In the genomic region with DNA sequence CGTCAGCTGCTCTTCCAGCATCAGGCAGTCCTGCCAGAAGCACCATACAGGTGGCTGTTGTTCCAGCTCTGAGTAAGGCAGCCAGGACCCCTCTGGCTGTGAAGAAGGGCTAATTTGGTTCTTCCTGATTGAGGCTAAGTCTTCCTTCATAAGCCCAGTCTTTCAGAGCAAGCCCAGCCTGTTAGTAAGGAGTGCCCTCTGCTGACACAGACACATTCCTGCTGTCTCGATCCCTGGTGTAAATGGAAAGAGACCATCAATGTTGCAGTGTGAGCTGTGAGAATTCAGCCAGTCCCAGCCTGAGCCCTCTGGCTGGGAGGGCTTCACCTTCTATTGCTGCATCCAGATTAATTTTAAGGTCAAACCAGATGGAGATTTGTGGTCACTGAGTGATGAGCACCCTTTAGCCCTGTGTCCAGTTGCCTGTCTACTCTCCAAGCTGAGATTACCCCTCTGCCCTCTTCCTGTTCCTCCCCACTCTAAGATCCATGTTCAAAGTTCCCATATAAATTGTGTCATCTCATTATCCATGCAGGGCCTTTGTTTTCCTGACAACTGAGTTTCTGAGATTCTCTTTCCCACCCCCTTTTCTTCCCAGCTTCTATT, we compare ENCODE assay signal across 8 cellular contexts. TPM values are rescaled to one million over a fixed set of nuclear protein-coding genes. Genes with fewer than 3 reads are reported as not detected.
A peak's percentile ranks its signal among the peaks of the same experiment; 100 is the strongest.
DNase-seq lines count a peak whose midpoint lies in the region; ATAC-seq, FAIRE-seq and TF ChIP-seq lines count a peak whose summit lies in the region.

No MANE protein-coding gene starts in this region.

- H3K9me3 Mint-ChIP-seq in activated CD8-positive, alpha-beta memory T cell treated with anti-CD3 and anti-CD28 coated beads, Interleukin-2, amount 10 ng/mL, durations not matched to agents 7 days and 5 days (ENCODE audit: low read depth): no peaks in the 10 kb centered on the region
- no peaks in the 10 kb centered on the region for H3K9me3 Mint-ChIP-seq in activated T-cell treated with anti-CD3 and anti-CD28 coated beads, Interleukin-2, amount 50 U/mL, for 24 hours

- FAIRE-seq in HepG2 (lab: Jason Lieb, UNC): no peak

- WGBS in HepG2 (ENCODE audit: low lambda C conversion rate): 13% methylated on average over 1 of the region's 2 CpGs

- in situ Hi-C loops in brain microvascular endothelial cell (cut with HindIII; ENCODE audit: low pct_ligation_motif_present, low sequenced_read_pairs) (no loop called here), HepG2 (cut with HindIII; ENCODE audit: extremely low pct_ligation_motif_present, low pct_unique_long_range_greater_than_20kb) (loop anchor here (10.0 kb wide), 1 partner anchor 74 kb away; no protein-coding TSS in a partner anchor)

- no peak overlapping the region for H3K4me2 ChIP-seq in HepG2 (ENCODE audit: low read depth, low read length)

- H3K27me3 ChIP-seq in brain microvascular endothelial cell (replicated peaks) (no peaks in the 10 kb centered on the region), HepG2 (ENCODE audit: control insufficient read depth in 1 of 2, insufficient read depth in 2 of 2, low read length in 2 of 2) (no peaks in the 10 kb centered on the region), BE2C (no peaks in the 10 kb centered on the region)

- H4K20me1 ChIP-seq in HepG2 (ENCODE audit: insufficient read depth, low read length): no peaks in the 10 kb centered on the region

- no peak overlapping the region for H3K4me3 Mint-ChIP-seq in activated CD8-positive, alpha-beta memory T cell treated with anti-CD3 and anti-CD28 coated beads, Interleukin-2, amount 10 ng/mL, durations not matched to agents 7 days and 5 days
- no peak overlapping the region for H3K4me3 Mint-ChIP-seq in activated T-cell treated with anti-CD3 and anti-CD28 coated beads, Interleukin-2, amount 50 U/mL, for 24 hours

- no TSS peak for BruUV-seq in HepG2 (replicated peaks; lab: Mats Ljungman, UMichigan)

- intact Hi-C loops in HepG2 (cut with micrococcal nuclease; ENCODE audit: unreplicated experiment): loop anchor here (1.0 kb wide), 1 partner anchor 70 kb away; no protein-coding TSS in a partner anchor

- H3K9me3 ChIP-seq in HepG2 (ENCODE audit: low read length): no peaks in the 10 kb centered on the region
- H3K9me3 ChIP-seq in BE2C: no peaks in the 10 kb centered on the region

- H3K36me3 ChIP-seq in brain microvascular endothelial cell (replicated peaks): no peaks in the 10 kb centered on the region
- H3K36me3 ChIP-seq in HepG2 (replicated peaks in 1 of 2; ENCODE audit: control insufficient read depth in 1 of 2, insufficient read depth in 2 of 2, low read length in 2 of 2): no peaks in the 10 kb centered on the region
- no peaks in the 10 kb centered on the region for H3K36me3 ChIP-seq in BE2C

- no peaks in the 10 kb centered on the region for H3K4me1 Mint-ChIP-seq in activated CD8-positive, alpha-beta memory T cell treated with anti-CD3 and anti-CD28 coated beads, Interleukin-2, amount 10 ng/mL, durations not matched to agents 7 days and 5 days
- no peaks in the 10 kb centered on the region for H3K4me1 Mint-ChIP-seq in activated T-cell treated with anti-CD3 and anti-CD28 coated beads, Interleukin-2, amount 50 U/mL, for 24 hours (ENCODE audit: low read depth)

- peak; percentile 32 for DNase-seq in EL
- peak; percentile 82 for DNase-seq in NAMALWA (ENCODE audit: low spot score)
- DNase-seq in brain microvascular endothelial cell: no peak
- peak; percentile 13 for DNase-seq in HepG2 (ENCODE audit: low spot score)
- no peak for DNase-seq in BE2C
- no peak for DNase-seq in activated CD8-positive, alpha-beta memory T cell treated with anti-CD3 and anti-CD28 coated beads, Interleukin-2, amount 10 ng/mL, durations not matched to agents 7 days and 5 days
- DNase-seq in activated T-cell treated with anti-CD3 and anti-CD28 coated beads, Interleukin-2, amount 50 U/mL, for 24 hours: no peak

- TF ChIP-seq CTCF in brain microvascular endothelial cell (IDR thresholded peaks at IDR 0.05; ENCODE audit: low read depth, low read length, missing control alignments) (peak; percentile 77), HepG2 (CRISPR knock-in tag; IDR thresholded peaks at IDR 0.05) (peak; percentile 65), BE2C (IDR thresholded peaks at IDR 0.05; ENCODE audit: low read depth, low read length) (no peak; the same call in 1 of the 2 replicates)

- no peak for TF ChIP-seq POLR2A in HepG2 (IDR thresholded peaks at IDR 0.05; ENCODE audit: insufficient read depth in 1 of 2, low read depth in 2 of 2, low read length in 2 of 2)

- H3K36me3 Mint-ChIP-seq in activated CD8-positive, alpha-beta memory T cell treated with anti-CD3 and anti-CD28 coated beads, Interleukin-2, amount 10 ng/mL, durations not matched to agents 7 days and 5 days: no peaks in the 10 kb centered on the region
- H3K36me3 Mint-ChIP-seq in activated T-cell treated with anti-CD3 and anti-CD28 coated beads, Interleukin-2, amount 50 U/mL, for 24 hours (ENCODE audit: low read depth): no peaks in the 10 kb centered on the region

- POLR2A ChIA-PET in HepG2 (lab: Yijun Ruan, JAX): no interaction called here

- H3K4me1 ChIP-seq in HepG2 (ENCODE audit: insufficient read depth, low read length) (no peaks in the 10 kb centered on the region), BE2C (no peaks in the 10 kb centered on the region)

- CTCF ChIA-PET in HepG2 (lab: Yijun Ruan, JAX; ENCODE audit: low intra/inter-chr PET ratio, low total read pairs): no interaction called here
- CTCF ChIA-PET in activated CD8-positive, alpha-beta memory T cell treated with anti-CD3 and anti-CD28 coated beads, Interleukin-2, amount 10 ng/mL, durations not matched to agents 7 days and 5 days (lab: Charles Lee): no interaction called here

- H3K4me3 ChIP-seq in brain microvascular endothelial cell (ENCODE audit: low read depth, low read length): no peak overlapping the region
- H3K4me3 ChIP-seq in HepG2 (replicated peaks in 1 of 3; ENCODE audit: insufficient read depth in 1 of 3, low read depth in 2 of 3, low read length in 3 of 3): no peak overlapping the region
- no peak overlapping the region for H3K4me3 ChIP-seq in BE2C (ENCODE audit: low read depth, low read length)

- peak; percentile 73 for ATAC-seq in HepG2
- no peak for ATAC-seq in HG02763 (IDR thresholded peaks at IDR 0.05; ENCODE audit: unreplicated experiment)
- ATAC-seq in activated CD8-positive, alpha-beta memory T cell treated with anti-CD3 and anti-CD28 coated beads, Interleukin-2, amount 10 ng/mL, durations not matched to agents 7 days and 5 days: no peak

- no peaks in the 10 kb centered on the region for H3K79me2 ChIP-seq in HepG2 (ENCODE audit: insufficient read depth, low read length)

- peaks cover 16% of the 10 kb centered on the region for H3K27me3 Mint-ChIP-seq in activated CD8-positive, alpha-beta memory T cell treated with anti-CD3 and anti-CD28 coated beads, Interleukin-2, amount 10 ng/mL, durations not matched to agents 7 days and 5 days
- peaks cover 29% of the 10 kb centered on the region for H3K27me3 Mint-ChIP-seq in activated T-cell treated with anti-CD3 and anti-CD28 coated beads, Interleukin-2, amount 50 U/mL, for 24 hours

- no peak overlapping the region for H3K27ac Mint-ChIP-seq in activated CD8-positive, alpha-beta memory T cell treated with anti-CD3 and anti-CD28 coated beads, Interleukin-2, amount 10 ng/mL, durations not matched to agents 7 days and 5 days
- no peak overlapping the region for H3K27ac Mint-ChIP-seq in activated T-cell treated with anti-CD3 and anti-CD28 coated beads, Interleukin-2, amount 50 U/mL, for 24 hours

- H3K27ac ChIP-seq in brain microvascular endothelial cell (no peak overlapping the region), HepG2 (ENCODE audit: extremely low read length, insufficient read depth, low read length) (no peak overlapping the region)

- H2AFZ ChIP-seq in HepG2 (ENCODE audit: low read length): no peak overlapping the region

- H3K9ac ChIP-seq in HepG2 (ENCODE audit: insufficient read depth, low read depth, low read length): no peak overlapping the region

- no peak for TF ChIP-seq EP300 in HepG2 (IDR thresholded peaks at IDR 0.05; ENCODE audit: low read depth in 2 of 2, low read length in 2 of 2)
- no peak for TF ChIP-seq EP300 in HepG2 (CRISPR knock-in tag; IDR thresholded peaks at IDR 0.05; ENCODE audit: borderline replicate concordance)

- TF ChIP-seq RAD21 in HepG2 (CRISPR knock-in tag; IDR thresholded peaks at IDR 0.05): no peak

TF ChIP-seq in HepG2, 621 proteins besides CTCF, POLR2A, EP300 and RAD21:
- TF ChIP-seq STAG1 (CRISPR knock-in tag; IDR thresholded peaks at IDR 0.05): peak; percentile 60
- TF ChIP-seq SMC3 (IDR thresholded peaks at IDR 0.05; ENCODE audit: low read length): peak; percentile 47; the same call in 1 of the 2 replicates
- TF ChIP-seq CENPX (CRISPR knock-in tag; IDR thresholded peaks at IDR 0.05): no peak

RNA-seq across cellular contexts. Expression of a gene that starts 44.8 kb away (rescaled TPM):
- 0.02 TPM in 1 of 2 replicates, not detected in the other for total RNA-seq in HepG2 (2016; rRNA removed; fragmentation: Illumina TruSeq; extraction: Trizol)
- total RNA-seq in HepG2 (2016; cell fraction: cytosol; rRNA removed; fragmentation: Illumina TruSeq; extraction: Trizol; ENCODE audit: low read depth): not detected in 2 replicates
- 0.02 TPM in 1 of 2 replicates, not detected in the other for total RNA-seq in HepG2 (2016; cell fraction: insoluble cytoplasmic fraction; rRNA removed; fragmentation: Illumina TruSeq; extraction: Trizol)
- total RNA-seq in HepG2 (2016; cell fraction: membrane; rRNA removed; fragmentation: Illumina TruSeq; extraction: Trizol): not detected in 2 replicates
- total RNA-seq in HepG2 (2016; cell fraction: nucleus; rRNA removed; fragmentation: Illumina TruSeq; extraction: Trizol): 0.06 TPM in 1 of 2 replicates, not detected in the other
- polyA plus RNA-seq in HepG2 (2011; rRNA removed): 0.01 and 0.03 TPM in 2 replicates
- 0.01 and 0.03 TPM in 2 replicates for polyA plus RNA-seq in HepG2 (2011; cell fraction: cytosol; rRNA removed)
- polyA plus RNA-seq in HepG2 (2011; cell fraction: nucleus; rRNA removed): 0.03 and 0.07 TPM in 2 replicates
- polyA plus RNA-seq in HepG2 (2012): 0.04 TPM in 1 of 2 replicates, not detected in the other
- polyA plus RNA-seq in HepG2 (2016; cell fraction: cytosol; fragmentation: Illumina TruSeq; extraction: Trizol; ENCODE audit: low read depth): not detected in 2 replicates
- 0.03 TPM in 1 of 2 replicates, not detected in the other for polyA plus RNA-seq in HepG2 (2016; cell fraction: insoluble cytoplasmic fraction; fragmentation: Illumina TruSeq; extraction: Trizol; ENCODE audit: low read depth)
- polyA plus RNA-seq in HepG2 (2016; cell fraction: membrane; fragmentation: Illumina TruSeq; extraction: Trizol; ENCODE audit: low read depth): not detected in 2 replicates
- polyA plus RNA-seq in HepG2 (2016; cell fraction: nucleus; fragmentation: Illumina TruSeq; extraction: Trizol; ENCODE audit: insufficient read depth, low read depth): not detected in 2 replicates
- 30.8 TPM in 1 of 2 replicates, not detected in the other for polyA minus RNA-seq in HepG2 (2011; rRNA and poly(A)+ RNA removed; ENCODE audit: low replicate concordance)
- 0.30 TPM in 1 of 2 replicates, not detected in the other for polyA minus RNA-seq in HepG2 (2011; cell fraction: cytosol; rRNA and poly(A)+ RNA removed)
- not detected in 2 replicates for polyA minus RNA-seq in HepG2 (2011; cell fraction: nucleus; rRNA and poly(A)+ RNA removed)
- not detected for polyA plus RNA-seq in BE2C (2012; ENCODE audit: insufficient read depth, insufficient read length, low read depth)
- total RNA-seq in activated CD8-positive, alpha-beta memory T cell treated with anti-CD3 and anti-CD28 coated beads, Interleukin-2, amount 10 ng/mL, durations not matched to agents 7 days and 5 days: not detected

Comparison
In these comparisons a context has a peak if more than half of its experiments do, and no peak if none do; other contexts are left out.
1. DNase-seq: peak in EL (single experiment), NAMALWA (single experiment) and HepG2 (single experiment); none in brain microvascular endothelial cell (single experiment), BE2C (single experiment), activated CD8-positive, alpha-beta memory T cell treated with anti-CD3 and anti-CD28 coated beads, Interleukin-2, amount 10 ng/mL, durations not matched to agents 7 days and 5 days (single experiment) and activated T-cell treated with anti-CD3 and anti-CD28 coated beads, Interleukin-2, amount 50 U/mL, for 24 hours (single experiment).